24 cellular contexts compared by ENCODE assay signal in genomic region chr6:142521791-142522190, GRCh38.
"Had no signal": no experiment of that assay in that cellular context is flagged by ENCODE, and none has a peak within 500 bp of the region (broad histone marks: within the 10 kb centered on the region; RNA-seq: fewer than 3 reads in every experiment).

No MANE protein-coding gene starts in this region.

- FAIRE-seq: endothelial cell of umbilical vein, frontal cortex, kidney had no signal

- H3K4me1 Mint-ChIP-seq: immature natural killer cell, memory B cell had no signal

- H3K4me1 ChIP-seq: colonic mucosa, foreskin keratinocyte, heart left ventricle had no signal

- H3K9me3 ChIP-seq: colonic mucosa, gastroesophageal sphincter, left lung, lower lobe of right lung had no signal

- H3K9me3 Mint-ChIP-seq: effector memory CD8-positive, alpha-beta T cell had no signal

- H3K27ac Mint-ChIP-seq: dendritic cell treated with granulocyte-macrophage colony-stimulating factor and Interleukin-4, amounts not matched to agents 40 ng/mL and 50 ng/mL, for 4 days; effector memory CD8-positive, alpha-beta T cell; immature natural killer cell; memory B cell had no signal

- H3K27me3 ChIP-seq: colonic mucosa, esophagus muscularis mucosa, foreskin keratinocyte, gastroesophageal sphincter, heart left ventricle, hepatocyte, left lung had no signal

- H3K4me2 ChIP-seq: hepatocyte had no signal

- H3K79me2 ChIP-seq: hepatocyte had no signal

- H3K36me3 ChIP-seq: colonic mucosa, esophagus muscularis mucosa, gastroesophageal sphincter, heart left ventricle, left lung, lower lobe of right lung had no signal

- ATAC-seq: effector memory CD8-positive, alpha-beta T cell; foreskin keratinocyte; gastroesophageal sphincter; heart left ventricle; left ventricle myocardium superior; naive thymus-derived CD4-positive, alpha-beta T cell had no signal

- H2AFZ ChIP-seq: hepatocyte had no signal

- H3K36me3 Mint-ChIP-seq: immature natural killer cell; memory B cell; naive thymus-derived CD4-positive, alpha-beta T cell had no signal

- H3K4me3 Mint-ChIP-seq: dendritic cell treated with granulocyte-macrophage colony-stimulating factor and Interleukin-4, amounts not matched to agents 40 ng/mL and 50 ng/mL, for 4 days; effector memory CD8-positive, alpha-beta T cell; immature natural killer cell; memory B cell; naive thymus-derived CD4-positive, alpha-beta T cell had no signal

- H3K4me3 ChIP-seq: colonic mucosa, esophagus muscularis mucosa, gastroesophageal sphincter, heart left ventricle, hepatocyte, left lung, lower lobe of right lung had no signal

- H3K27ac ChIP-seq: colonic mucosa, esophagus muscularis mucosa, foreskin keratinocyte, gastroesophageal sphincter, heart left ventricle, left lung, lower lobe of right lung had no signal

- DNase-seq: colonic mucosa; cortex of kidney; effector CD8-positive, alpha-beta T cell; effector memory CD8-positive, alpha-beta T cell; foreskin keratinocyte; heart left ventricle; hypothalamus; immature natural killer cell; islet precursor cell; kidney; kidney glomerular epithelial cell; left lung; left ventricle myocardium superior; lower lobe of right lung; mesendoderm; midbrain; naive thymus-derived CD4-positive, alpha-beta T cell had no signal

- H3K27me3 Mint-ChIP-seq: dendritic cell treated with granulocyte-macrophage colony-stimulating factor and Interleukin-4, amounts not matched to agents 40 ng/mL and 50 ng/mL, for 4 days had no signal
